In genomic region chr6:30159988-30160387, GRCh38 we compare ENCODE assay signal across 11 cellular contexts. TPM values are rescaled to one million over a fixed set of nuclear protein-coding genes. Genes with fewer than 3 reads are reported as not detected.
"Had no signal": no experiment of that assay in that cellular context is flagged by ENCODE, and none has a peak within 500 bp of the region (broad histone marks: within the 10 kb centered on the region; RNA-seq: fewer than 3 reads in every experiment).

No MANE protein-coding gene starts in this region.

- H3K9me3 ChIP-seq: HAP-1 had no signal

- H3K36me3 ChIP-seq: HAP-1 had no signal

- H3K4me3 ChIP-seq: GM23248, GM23338, HAP-1 had no signal

- H3K4me3 Mint-ChIP-seq: GM23338, H9, HFFc6 had no signal

- H3K27ac Mint-ChIP-seq: GM23338, H9, HFFc6 had no signal

- ATAC-seq: GM23338, HCT116 had no signal

- H3K4me1 ChIP-seq: HAP-1 had no signal

- H3K27ac ChIP-seq: GM23248 had no signal

- DNase-seq: GM23248, GOT3, H7, H9, HCEC 1CT, HFFc6 had no signal

- H3K4me1 Mint-ChIP-seq: H9 had no signal

- H3K9me3 Mint-ChIP-seq: GM23338, H9, HFFc6 had no signal

RNA-seq across cellular contexts. Expression of gene TRIM10, which starts 1.0 kb away (rescaled TPM):
- total RNA-seq: H1, H4, H7, HFFc6 had no signal

RNA-seq across cellular contexts. Expression of gene TRIM15, which starts 3.4 kb away (rescaled TPM):
- total RNA-seq: GM23248, H7, HFFc6 had no signal

RNA-seq across cellular contexts. Expression of gene TRIM40, which starts 24.0 kb away (rescaled TPM):
- total RNA-seq: GM23248, GM23338, H1, H4, H7, H9, HFFc6 had no signal

RNA-seq across cellular contexts. Expression of gene TRIM31, which starts 47.1 kb away (rescaled TPM):
- total RNA-seq: GM23248, GM23338, H1, H7, H9, HFFc6 had no signal
